ENCODE assay signal across 8 cellular contexts in the genomic region with DNA sequence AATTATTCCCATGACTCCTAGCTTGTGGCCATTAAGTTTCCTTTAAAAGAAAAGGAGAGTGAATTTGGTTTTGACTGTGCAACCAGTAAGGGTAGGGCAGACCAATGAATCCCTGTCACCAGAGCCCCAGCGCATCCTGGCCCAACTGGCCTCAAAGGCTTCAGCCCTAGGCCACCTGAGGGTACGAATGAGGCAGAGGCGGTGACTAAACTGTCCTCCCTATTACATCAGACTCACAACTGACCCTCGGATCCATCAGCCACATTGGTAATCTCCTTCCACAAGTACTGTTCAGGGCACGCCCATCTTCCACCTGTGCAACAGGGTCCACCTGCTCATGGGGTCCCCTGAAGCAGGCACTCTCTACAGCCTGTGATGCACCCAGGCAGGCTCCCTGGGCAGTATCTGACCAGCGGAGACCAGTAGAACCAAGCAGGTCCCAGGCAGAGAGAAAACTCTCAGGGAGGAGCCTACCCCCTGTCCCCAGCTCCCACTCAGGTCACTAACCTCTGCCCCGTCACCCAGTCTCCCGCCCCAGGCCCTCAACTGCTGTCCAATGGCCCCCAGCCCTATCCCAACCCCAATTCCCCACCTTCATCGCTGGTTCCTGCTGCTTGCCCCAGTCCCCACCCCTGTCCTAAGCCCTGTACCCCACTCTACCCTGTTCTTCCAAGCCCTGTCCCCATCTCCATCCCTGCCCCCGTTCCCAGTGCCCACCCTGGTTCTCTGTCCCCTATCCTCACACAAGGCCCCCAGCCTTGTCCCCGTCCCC. TPM values are rescaled to one million over a fixed set of nuclear protein-coding genes. Genes with fewer than 3 reads are reported as not detected.
DNase-seq lines count a peak whose midpoint lies in the region; ATAC-seq and TF ChIP-seq lines count a peak whose summit lies in the region.

No MANE protein-coding gene starts in this region.

- in situ Hi-C loops in GM23248 (cut with MboI): no loop called here

- H3K4me1 ChIP-seq in GM23248 (ENCODE audit: insufficient read depth) (peaks cover 15% of the 10 kb centered on the region), heart right ventricle (peaks cover 8 to 31% (median 25%) of the 10 kb centered on the region in 9 donors)

- H3K36me3 Mint-ChIP-seq in activated CD4-positive, alpha-beta memory T cell treated with anti-CD3 and anti-CD28 coated beads for 36 hours: peaks cover 10% of the 10 kb centered on the region

- 60 to 69% methylated on average over 10 to 11 of the region's 11 CpGs for WGBS in GM23248 (ENCODE audit: low coverage in 1 of 2, low lambda C conversion rate in 2 of 2, missing lambda C conversion rate in 2 of 2), 2 experiments
- WGBS in heart right ventricle, 2 donors: 59 to 63% methylated on average over 11 of the region's 11 CpGs

- peaks cover 46% of the 10 kb centered on the region for H3K79me2 ChIP-seq in GM23248 (ENCODE audit: insufficient read depth)

- H3K27ac ChIP-seq in GM23248 (no peak overlapping the region), heart right ventricle (peak overlapping the region in 8 of 10 donors; percentile 45 to 96 (median 93))

- H3K9me3 ChIP-seq in GM23248 (ENCODE audit: low read depth): no peaks in the 10 kb centered on the region
- no peaks in the 10 kb centered on the region for H3K9me3 ChIP-seq in heart right ventricle

- no peaks in the 10 kb centered on the region for H3K9me3 Mint-ChIP-seq in activated CD4-positive, alpha-beta memory T cell treated with anti-CD3 and anti-CD28 coated beads for 36 hours

- no peak for TF ChIP-seq CTCF in heart right ventricle (IDR thresholded peaks at IDR 0.05)

- H2AFZ ChIP-seq in GM23248: no peak overlapping the region

- DNase-seq in GM23248 (no peak), heart right ventricle (no peak), skeletal muscle cell (ENCODE audit: low read depth) (no peak), NCI-H146 treated with DMSO at 0.1 percent for 48 hours (lab: John Stamatoyannopoulos, UW; ENCODE audit: unreplicated experiment) (no peak), SIG-M5 (lab: John Stamatoyannopoulos, UW) (no peak), NCI-H1105 treated with DMSO at 0.1 percent for 48 hours (lab: John Stamatoyannopoulos, UW) (no peak), OCI-M2 (lab: John Stamatoyannopoulos, UW; ENCODE audit: unreplicated experiment) (no peak)
- no peak for DNase-seq in activated CD4-positive, alpha-beta memory T cell treated with anti-CD3 and anti-CD28 coated beads for 36 hours

- H3K4me3 ChIP-seq in GM23248: peak overlapping the region; percentile 92
- peak overlapping the region; percentile 70 to 98 (median 82) for H3K4me3 ChIP-seq in heart right ventricle
- peak overlapping the region; percentile 89 for H3K4me3 ChIP-seq in skeletal muscle cell (ENCODE audit: low read depth, low read length)

- POLR2A ChIA-PET in activated CD4-positive, alpha-beta memory T cell treated with anti-CD3 and anti-CD28 coated beads for 36 hours (lab: Charles Lee): no interaction called here

- H3K27ac Mint-ChIP-seq in activated CD4-positive, alpha-beta memory T cell treated with anti-CD3 and anti-CD28 coated beads for 36 hours: peak overlapping the region; percentile 67

- peak overlapping the region; percentile 95 for H3K9ac ChIP-seq in GM23248

- no peaks in the 10 kb centered on the region for H3K9me2 ChIP-seq in GM23248 (ENCODE audit: insufficient read depth)

- CTCF ChIA-PET in activated CD4-positive, alpha-beta memory T cell treated with anti-CD3 and anti-CD28 coated beads for 36 hours (lab: Charles Lee): interaction anchor here (0.6 kb wide), 1 partner anchor 24 kb away, joined by 3 read pairs; no protein-coding TSS in a partner anchor

- H4K20me1 ChIP-seq in GM23248 (ENCODE audit: insufficient read depth): no peaks in the 10 kb centered on the region

- peaks cover 18% of the 10 kb centered on the region for H3K4me1 Mint-ChIP-seq in activated CD4-positive, alpha-beta memory T cell treated with anti-CD3 and anti-CD28 coated beads for 36 hours (ENCODE audit: low read depth)

- H3K4me2 ChIP-seq in GM23248 (ENCODE audit: unreplicated experiment): peak overlapping the region; percentile 84

- H3K27me3 ChIP-seq in GM23248 (replicated peaks; ENCODE audit: insufficient read depth): no peaks in the 10 kb centered on the region
- no peaks in the 10 kb centered on the region for H3K27me3 ChIP-seq in heart right ventricle

- H3K36me3 ChIP-seq in GM23248 (ENCODE audit: low read depth) (peaks cover 6% of the 10 kb centered on the region), heart right ventricle (peaks cover 3 to 45% (median 24%) of the 10 kb centered on the region in 9 donors)

- ATAC-seq in heart right ventricle: peak in 1 of 8 donors; percentile 6

- no peaks in the 10 kb centered on the region for H3F3A ChIP-seq in GM23248 (ENCODE audit: insufficient read depth)

- H3K27me3 Mint-ChIP-seq in activated CD4-positive, alpha-beta memory T cell treated with anti-CD3 and anti-CD28 coated beads for 36 hours: no peaks in the 10 kb centered on the region

- intact Hi-C loops in activated CD4-positive, alpha-beta memory T cell treated with anti-CD3 and anti-CD28 coated beads for 36 hours (cut with micrococcal nuclease): no loop called here
- intact Hi-C loops in heart right ventricle (cut with DNase I): loop anchor here in 1 of 10 donors (10.0 kb wide), 1 partner anchor 60 kb away; no protein-coding TSS in a partner anchor

- peak overlapping the region; percentile 87 for H3K4me3 Mint-ChIP-seq in activated CD4-positive, alpha-beta memory T cell treated with anti-CD3 and anti-CD28 coated beads for 36 hours

RNA-seq across cellular contexts. Expression of a gene that starts 0.9 kb away (rescaled TPM):
- total RNA-seq in GM23248 (2014; rRNA removed; shearing (Covaris generic)): 299 and 305 TPM in 2 replicates
- polyA plus RNA-seq in GM23248 (2016; fragmentation: Nextera tagmentation; extraction: Ambion mirVana) (567 and 586 TPM in 2 replicates), heart right ventricle (1,000 to 10,000 TPM in 1 of 2 donors, 100 to 1,000 TPM in 1; 624 to 1,058 TPM)
- total RNA-seq in activated CD4-positive, alpha-beta memory T cell treated with anti-CD3 and anti-CD28 coated beads for 36 hours: 100 to 1,000 TPM; 302 to 311 TPM
- 100 to 1,000 TPM; 289 to 375 (median 329) TPM for total RNA-seq in heart right ventricle

RNA-seq across cellular contexts. Expression of a gene that starts 13.0 kb away (rescaled TPM):
- 1.1 and 2.3 TPM in 2 replicates for total RNA-seq in GM23248 (2014; rRNA removed; shearing (Covaris generic))
- polyA plus RNA-seq in GM23248 (2016; fragmentation: Nextera tagmentation; extraction: Ambion mirVana): 0.35 and 0.43 TPM in 2 replicates
- 10 to 100 TPM; 13.0 to 14.3 TPM for total RNA-seq in activated CD4-positive, alpha-beta memory T cell treated with anti-CD3 and anti-CD28 coated beads for 36 hours
- total RNA-seq in heart right ventricle: 10 to 100 TPM in 2 of 10 donors, 1 to 10 TPM in 8; 4.1 to 11.3 (median 8.3) TPM
- 10 to 100 TPM in 1 of 2 donors, 1 to 10 TPM in 1; 8.0 to 45.4 TPM for polyA plus RNA-seq in heart right ventricle

RNA-seq across cellular contexts. Expression of a gene that starts 16.0 kb away (rescaled TPM):
- 71.1 and 84.6 TPM in 2 replicates for total RNA-seq in GM23248 (2014; rRNA removed; shearing (Covaris generic))
- polyA plus RNA-seq in GM23248 (2016; fragmentation: Nextera tagmentation; extraction: Ambion mirVana) (295 and 302 TPM in 2 replicates), heart right ventricle (100 to 1,000 TPM; 354 to 650 TPM)
- total RNA-seq in activated CD4-positive, alpha-beta memory T cell treated with anti-CD3 and anti-CD28 coated beads for 36 hours: 10 to 100 TPM; 92.2 to 95.5 TPM
- total RNA-seq in heart right ventricle: 100 to 1,000 TPM; 310 to 376 (median 327) TPM

RNA-seq across cellular contexts. Expression of a gene that starts 21.1 kb away (rescaled TPM):
- 8.1 and 11.5 TPM in 2 replicates for total RNA-seq in GM23248 (2014; rRNA removed; shearing (Covaris generic))
- polyA plus RNA-seq in GM23248 (2016; fragmentation: Nextera tagmentation; extraction: Ambion mirVana): 14.3 and 15.0 TPM in 2 replicates
- total RNA-seq in activated CD4-positive, alpha-beta memory T cell treated with anti-CD3 and anti-CD28 coated beads for 36 hours: 10 to 100 TPM; 40.0 to 41.4 TPM
- total RNA-seq in heart right ventricle: 10 to 100 TPM in 5 of 10 donors, 1 to 10 TPM in 5; 5.4 to 14.8 (median 9.7) TPM
- 10 to 100 TPM; 10.1 to 17.0 TPM for polyA plus RNA-seq in heart right ventricle

RNA-seq across cellular contexts. Expression of a gene that starts 22.9 kb away (rescaled TPM):
- 0.89 and 1.4 TPM in 2 replicates for total RNA-seq in GM23248 (2014; rRNA removed; shearing (Covaris generic))
- polyA plus RNA-seq in GM23248 (2016; fragmentation: Nextera tagmentation; extraction: Ambion mirVana) (1.1 and 1.4 TPM in 2 replicates), heart right ventricle (1 to 10 TPM; 3.4 to 7.6 TPM)
- total RNA-seq in activated CD4-positive, alpha-beta memory T cell treated with anti-CD3 and anti-CD28 coated beads for 36 hours: 1 to 10 TPM; 3.8 to 4.2 TPM
- 1 to 10 TPM; 3.6 to 8.3 (median 5.9) TPM for total RNA-seq in heart right ventricle
